1 cellular context compared by ENCODE assay signal in genomic region chr14:73289729-73290128, GRCh38.
TF ChIP-seq lines count a peak whose summit lies in the region.

No MANE protein-coding gene starts in this region.

TF ChIP-seq in WTC11, 78 proteins besides CTCF, POLR2A, EP300 and RAD21 (continued from another document):
- TF ChIP-seq, protein P1, sequence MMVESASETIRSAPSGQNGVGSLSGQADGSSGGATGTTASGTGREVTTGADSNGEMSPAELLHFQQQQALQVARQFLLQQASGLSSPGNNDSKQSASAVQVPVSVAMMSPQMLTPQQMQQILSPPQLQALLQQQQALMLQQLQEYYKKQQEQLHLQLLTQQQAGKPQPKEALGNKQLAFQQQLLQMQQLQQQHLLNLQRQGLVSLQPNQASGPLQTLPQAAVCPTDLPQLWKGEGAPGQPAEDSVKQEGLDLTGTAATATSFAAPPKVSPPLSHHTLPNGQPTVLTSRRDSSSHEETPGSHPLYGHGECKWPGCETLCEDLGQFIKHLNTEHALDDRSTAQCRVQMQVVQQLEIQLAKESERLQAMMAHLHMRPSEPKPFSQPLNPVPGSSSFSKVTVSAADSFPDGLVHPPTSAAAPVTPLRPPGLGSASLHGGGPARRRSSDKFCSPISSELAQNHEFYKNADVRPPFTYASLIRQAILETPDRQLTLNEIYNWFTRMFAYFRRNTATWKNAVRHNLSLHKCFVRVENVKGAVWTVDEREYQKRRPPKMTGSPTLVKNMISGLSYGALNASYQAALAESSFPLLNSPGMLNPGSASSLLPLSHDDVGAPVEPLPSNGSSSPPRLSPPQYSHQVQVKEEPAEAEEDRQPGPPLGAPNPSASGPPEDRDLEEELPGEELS (CRISPR knock-in tag; IDR thresholded peaks at IDR 0.05), result no peak
- TF ChIP-seq JUN (CRISPR knock-in tag; IDR thresholded peaks at IDR 0.05) (no peak), NR3C1 (CRISPR knock-in tag; conservative IDR thresholded peaks at IDR 0.05; ENCODE audit: low read depth) (no peak), FOXP1 (CRISPR knock-in tag; IDR thresholded peaks at IDR 0.05; ENCODE audit: borderline replicate concordance) (no peak), TEAD1 (CRISPR knock-in tag; IDR thresholded peaks at IDR 0.05) (no peak), E2F1 (CRISPR knock-in tag; IDR thresholded peaks at IDR 0.05) (no peak), NR1H2 (CRISPR knock-in tag; IDR thresholded peaks at IDR 0.05) (no peak), ETV6 (CRISPR knock-in tag; IDR thresholded peaks at IDR 0.05) (no peak), ZNF671 (CRISPR knock-in tag; IDR thresholded peaks at IDR 0.05) (no peak)
- TF ChIP-seq, protein P2, sequence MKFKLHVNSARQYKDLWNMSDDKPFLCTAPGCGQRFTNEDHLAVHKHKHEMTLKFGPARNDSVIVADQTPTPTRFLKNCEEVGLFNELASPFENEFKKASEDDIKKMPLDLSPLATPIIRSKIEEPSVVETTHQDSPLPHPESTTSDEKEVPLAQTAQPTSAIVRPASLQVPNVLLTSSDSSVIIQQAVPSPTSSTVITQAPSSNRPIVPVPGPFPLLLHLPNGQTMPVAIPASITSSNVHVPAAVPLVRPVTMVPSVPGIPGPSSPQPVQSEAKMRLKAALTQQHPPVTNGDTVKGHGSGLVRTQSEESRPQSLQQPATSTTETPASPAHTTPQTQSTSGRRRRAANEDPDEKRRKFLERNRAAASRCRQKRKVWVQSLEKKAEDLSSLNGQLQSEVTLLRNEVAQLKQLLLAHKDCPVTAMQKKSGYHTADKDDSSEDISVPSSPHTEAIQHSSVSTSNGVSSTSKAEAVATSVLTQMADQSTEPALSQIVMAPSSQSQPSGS (CRISPR knock-in tag; IDR thresholded peaks at IDR 0.05; ENCODE audit: borderline replicate concordance, low read depth), result no peak
- TF ChIP-seq, protein P3, sequence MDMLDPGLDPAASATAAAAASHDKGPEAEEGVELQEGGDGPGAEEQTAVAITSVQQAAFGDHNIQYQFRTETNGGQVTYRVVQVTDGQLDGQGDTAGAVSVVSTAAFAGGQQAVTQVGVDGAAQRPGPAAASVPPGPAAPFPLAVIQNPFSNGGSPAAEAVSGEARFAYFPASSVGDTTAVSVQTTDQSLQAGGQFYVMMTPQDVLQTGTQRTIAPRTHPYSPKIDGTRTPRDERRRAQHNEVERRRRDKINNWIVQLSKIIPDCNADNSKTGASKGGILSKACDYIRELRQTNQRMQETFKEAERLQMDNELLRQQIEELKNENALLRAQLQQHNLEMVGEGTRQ (CRISPR knock-in tag; IDR thresholded peaks at IDR 0.05), result no peak
